Comparison of ENCODE assay signal across 8 cellular contexts in genomic region chr13:94192576-94192975, GRCh38.
DNase-seq lines count a peak whose midpoint lies in the region; ATAC-seq, FAIRE-seq and TF ChIP-seq lines count a peak whose summit lies in the region.

No MANE protein-coding gene starts in this region.

- H3K27ac ChIP-seq in H1 (ENCODE audit: low read depth, low read length): no peak overlapping the region
- H3K27ac ChIP-seq in smooth muscle cell (ENCODE audit: low read depth): no peak overlapping the region

- no peaks in the 10 kb centered on the region for H3K36me3 Mint-ChIP-seq in naive thymus-derived CD8-positive, alpha-beta T cell

- H2BK120ac ChIP-seq in H1 (replicated peaks; ENCODE audit: low read depth, low read length): no peak overlapping the region

- no peak overlapping the region for H2BK20ac ChIP-seq in H1 (ENCODE audit: low read length)

- H3K4ac ChIP-seq in H1 (replicated peaks; ENCODE audit: insufficient read length, low read depth, low read length): no peak overlapping the region

- H4K5ac ChIP-seq in H1 (ENCODE audit: insufficient read length, low read depth, low read length): no peak overlapping the region

- no peak overlapping the region for H2AK5ac ChIP-seq in H1 (ENCODE audit: low read depth, low read length)

- no peaks in the 10 kb centered on the region for H3K9me3 Mint-ChIP-seq in naive thymus-derived CD8-positive, alpha-beta T cell

- peaks cover 0 to 5% (median 0%) of the 10 kb centered on the region in 5 donors for H3K27me3 Mint-ChIP-seq in naive thymus-derived CD8-positive, alpha-beta T cell

- no peak overlapping the region for H3K9ac ChIP-seq in H1 (replicated peaks in 1 of 4; ENCODE audit: extremely low read depth in 1 of 4, low read depth in 3 of 4, low read length in 3 of 4)
- H3K9ac ChIP-seq in smooth muscle cell (ENCODE audit: low read depth): no peak overlapping the region

- peaks cover 3% of the 10 kb centered on the region for H3F3A ChIP-seq in smooth muscle cell (ENCODE audit: low read depth)

- no peak overlapping the region for H3K4me3 Mint-ChIP-seq in naive thymus-derived CD8-positive, alpha-beta T cell

- H3K4me2 ChIP-seq in H1 (ENCODE audit: insufficient read depth in 1 of 2, low read depth in 2 of 2, low read length in 2 of 2) (no peak overlapping the region), smooth muscle cell (no peak overlapping the region)

- no peak overlapping the region for H2BK5ac ChIP-seq in H1 (ENCODE audit: low read depth, low read length)

- no peak overlapping the region for H2BK12ac ChIP-seq in H1 (ENCODE audit: low read depth, low read length)

- POLR2A ChIA-PET in H1 (lab: Charles Lee; ENCODE audit: partially characterized antibody): no interaction called here
- POLR2A ChIA-PET in naive thymus-derived CD8-positive, alpha-beta T cell (lab: Charles Lee): no interaction called here

- no peak overlapping the region for H3K18ac ChIP-seq in H1 (ENCODE audit: extremely low read depth, low read length)

- no peaks in the 10 kb centered on the region for H3K79me1 ChIP-seq in H1 (ENCODE audit: low read depth, low read length)

- H3K4me1 ChIP-seq in H1 (replicated peaks in 1 of 4; ENCODE audit: control insufficient read depth in 3 of 4, insufficient read depth in 4 of 4, low read length in 3 of 4) (peaks cover 2 to 9% (median 7%) of the 10 kb centered on the region in 4 experiments; a peak in 4 of 7 replicates), smooth muscle cell (ENCODE audit: low read depth) (peaks cover 6% of the 10 kb centered on the region)

- H4K91ac ChIP-seq in H1 (replicated peaks; ENCODE audit: insufficient read length, low read length): no peak overlapping the region

- TF ChIP-seq CTCF in GM12874 (IDR thresholded peaks at IDR 0.05; ENCODE audit: insufficient read depth, low read depth, low read length) (peak; percentile 44), H1 (IDR thresholded peaks at IDR 0.05; ENCODE audit: control extremely low read depth in 1 of 3, insufficient read depth in 1 of 3, low read depth in 1 of 3, low read length in 3 of 3) (peak; percentile 61 to 82 (median 68)), smooth muscle cell (IDR thresholded peaks at IDR 0.05; ENCODE audit: borderline replicate concordance, insufficient read depth, poor library complexity, severe bottlenecking) (peak; percentile 33)

- H2BK15ac ChIP-seq in H1 (ENCODE audit: low read length): no peak overlapping the region

- H3K4me1 Mint-ChIP-seq in naive thymus-derived CD8-positive, alpha-beta T cell: peaks cover 2 to 12% (median 6%) of the 10 kb centered on the region in 4 donors

- H3K36me3 ChIP-seq in H1 (ENCODE audit: control insufficient read depth in 2 of 4, insufficient read depth in 4 of 4, low read length in 3 of 4) (no peaks in the 10 kb centered on the region), smooth muscle cell (ENCODE audit: low read depth) (no peaks in the 10 kb centered on the region)

- no peak overlapping the region for H3K14ac ChIP-seq in H1 (ENCODE audit: insufficient read length)

- no peak overlapping the region for H3K23ac ChIP-seq in H1 (ENCODE audit: insufficient read length)

- CTCF ChIA-PET in H1 (lab: Charles Lee; ENCODE audit: partially characterized antibody): interaction anchor here (0.7 to 3.2 kb wide), 44 partner anchors 10 to 1318 kb away, joined by 3 to 15 read pairs (median 4); partner anchors contain the start of gene GPC6

- H3K9me3 ChIP-seq in H1 (ENCODE audit: insufficient read depth in 2 of 2, low read depth in 1 of 2, low read length in 1 of 2) (no peaks in the 10 kb centered on the region), smooth muscle cell (replicated peaks; ENCODE audit: low read depth) (no peaks in the 10 kb centered on the region)

- FAIRE-seq in H1 (lab: Jason Lieb, UNC): peak; percentile 81

- H3K27ac Mint-ChIP-seq in naive thymus-derived CD8-positive, alpha-beta T cell: no peak overlapping the region

- peak; percentile 86 to 87 for TF ChIP-seq RAD21 in H1 (IDR thresholded peaks at IDR 0.05 in 1 of 2, conservative IDR thresholded peaks at IDR 0.05 in 1 of 2; ENCODE audit: low read depth in 2 of 2, low read length in 2 of 2)

- H4K20me1 ChIP-seq in H1 (replicated peaks in 1 of 2; ENCODE audit: control insufficient read depth in 1 of 2, insufficient read depth in 2 of 2, low read length in 2 of 2) (no peaks in the 10 kb centered on the region), smooth muscle cell (ENCODE audit: low read depth) (no peaks in the 10 kb centered on the region)

- H2AFZ ChIP-seq in H1 (ENCODE audit: low read length): no peak overlapping the region
- no peak overlapping the region for H2AFZ ChIP-seq in smooth muscle cell (ENCODE audit: low read depth)

- H3K27me3 ChIP-seq in H1 (replicated peaks in 1 of 4; ENCODE audit: control insufficient read depth in 3 of 4, extremely low read depth in 1 of 4, insufficient read depth in 3 of 4, low read length in 3 of 4) (no peaks in the 10 kb centered on the region; a peak in 1 of 7 replicates), smooth muscle cell (ENCODE audit: low read depth) (no peaks in the 10 kb centered on the region)

- H4K8ac ChIP-seq in H1 (ENCODE audit: extremely low read depth, insufficient read depth, low read length): no peak overlapping the region

- no peaks in the 10 kb centered on the region for H3K23me2 ChIP-seq in H1 (ENCODE audit: low read depth, low read length)

- TF ChIP-seq EP300 in H1 (IDR thresholded peaks at IDR 0.05; ENCODE audit: borderline replicate concordance in 1 of 2, low read depth in 2 of 2, low read length in 2 of 2): no peak

- H3K79me2 ChIP-seq in H1 (ENCODE audit: control insufficient read depth in 1 of 2, insufficient read depth in 2 of 2, low read length in 2 of 2): no peaks in the 10 kb centered on the region
- H3K79me2 ChIP-seq in smooth muscle cell (ENCODE audit: low read depth): no peaks in the 10 kb centered on the region

- no peak for TF ChIP-seq POLR2A in H1 (IDR thresholded peaks at IDR 0.05; ENCODE audit: control extremely low read depth in 1 of 2, low read depth in 2 of 2, low read length in 2 of 2)

- no peak overlapping the region for H3K4me3 ChIP-seq in H1 (ENCODE audit: extremely low read depth in 1 of 4, insufficient read depth in 2 of 4, low read depth in 3 of 4, low read length in 4 of 4)
- H3K4me3 ChIP-seq in smooth muscle cell: no peak overlapping the region

- peak; percentile 18 for DNase-seq in AG08396 (ENCODE audit: low spot score)
- peak; percentile 12 for DNase-seq in NCI-H2227 (lab: John Stamatoyannopoulos, UW; ENCODE audit: unreplicated experiment)
- peak in 1 of 2 experiments; percentile 74 for DNase-seq in H1 (ENCODE audit: low read depth in 1 of 2, low spot score in 2 of 2)
- no peak for DNase-seq in smooth muscle cell (lab: John Stamatoyannopoulos, UW; ENCODE audit: unreplicated experiment)
- no peak for DNase-seq in putamen (ENCODE audit: low spot score)
- DNase-seq in naive thymus-derived CD8-positive, alpha-beta T cell: no peak
- DNase-seq in NCI-H1105 (lab: John Stamatoyannopoulos, UW): no peak

- H3K56ac ChIP-seq in H1 (replicated peaks; ENCODE audit: insufficient read length, low read depth, low read length): no peak overlapping the region

- 40% methylated on average over 1 of the region's 1 CpG; no CpG with 5 or more reads in 1 of the 2 experiments for WGBS in H1 (ENCODE audit: extremely low coverage in 1 of 2, insufficient coverage in 1 of 2, insufficient read length in 1 of 2, insufficient replicate concordance in 2 of 2, low coverage in 1 of 2, low lambda C conversion rate in 2 of 2, missing lambda C conversion rate in 1 of 2), 2 experiments
- 87% methylated on average over 1 of the region's 1 CpG for WGBS in smooth muscle cell (ENCODE audit: low lambda C conversion rate)

- no peak for ATAC-seq in naive thymus-derived CD8-positive, alpha-beta T cell

TF ChIP-seq in H1, 55 proteins besides CTCF, POLR2A, EP300 and RAD21 (continues in another document):
- TF ChIP-seq KDM5A (IDR thresholded peaks at IDR 0.05; ENCODE audit: low read length) (no peak), BRCA1 (IDR thresholded peaks at IDR 0.05; ENCODE audit: low read depth, low read length) (no peak), TCF12 (IDR thresholded peaks at IDR 0.05; ENCODE audit: low read depth, low read length) (no peak), CHD1 (IDR thresholded peaks at IDR 0.05; ENCODE audit: low read depth, low read length) (no peak), SAP30 (IDR thresholded peaks at IDR 0.05; ENCODE audit: insufficient read depth, insufficient replicate concordance, low read length) (no peak)

Comparison
In these comparisons a context has a peak if more than half of its experiments do, and no peak if none do; other contexts are left out.
1. DNase-seq: peak in AG08396 (single experiment) and NCI-H2227 (single experiment); none in smooth muscle cell (single experiment), putamen (single experiment), naive thymus-derived CD8-positive, alpha-beta T cell (0 of 10) and NCI-H1105 (single experiment).
2. Peak in every context shown above with its lines, with median percentiles within 50 percentile points of each other: CTCF ChIP-seq.